Comparison of ENCODE assay signal across 9 cellular contexts in genomic region chr12:30795410-30795659, GRCh38. TPM values are rescaled to one million over a fixed set of nuclear protein-coding genes. Genes with fewer than 3 reads are reported as not detected.
A peak's percentile ranks its signal among the peaks of the same experiment; 100 is the strongest.
DNase-seq lines count a peak whose midpoint lies in the region; TF ChIP-seq lines count a peak whose summit lies in the region.
"Had no signal": no experiment of that assay in that cellular context is flagged by ENCODE, and none has a peak within 500 bp of the region (broad histone marks: within the 10 kb centered on the region; RNA-seq: fewer than 3 reads in every experiment).

No MANE protein-coding gene starts in this region.

- DNase-seq in A673 (ENCODE audit: low spot score) (no peak), chondrocyte (ENCODE audit: low spot score) (no peak), GM10248 (ENCODE audit: extremely low spot score) (no peak), NCI-H82 (lab: John Stamatoyannopoulos, UW) (no peak), lower leg skin (ENCODE audit: low spot score in 2 of 2) (no peak)
- DNase-seq in stimulated activated CD4-positive, alpha-beta T cell treated with anti-CD3 and anti-CD28 coated beads, Interleukin-4, amount 100 ng/mL, for 1 hour = no peak

- H3K4me1 ChIP-seq in A673 (ENCODE audit: insufficient read depth, low read length, poor library complexity, severe bottlenecking) (peaks cover 36% of the 10 kb centered on the region), HUES48 (ENCODE audit: control insufficient read depth, insufficient read depth, low read length) (peaks cover 28% of the 10 kb centered on the region), muscle layer of duodenum (ENCODE audit: control insufficient read depth in 1 of 2, insufficient read depth in 2 of 2, low read length in 2 of 2) (peaks cover 0 to 7% of the 10 kb centered on the region in 2 donors)

- POLR2A ChIA-PET in A673 (lab: Charles Lee; ENCODE audit: low non-redundant PET) = interaction anchor here (1.0 kb wide), 1 partner anchor 40 kb away, joined by 3 read pairs; the partner anchor contains the start of gene CAPRIN2
- POLR2A ChIA-PET in GM10248 (lab: Yijun Ruan, JAX) = no interaction called here

- 38 to 47% methylated on average over 12 to 14 of the region's 14 CpGs for WGBS in lower leg skin, 2 donors

- no peaks in the 10 kb centered on the region for H3K27me3 ChIP-seq in A673 (replicated peaks; ENCODE audit: insufficient read depth, low read depth, low read length, poor library complexity)
- peaks cover 15% of the 10 kb centered on the region for H3K27me3 ChIP-seq in HUES48 (ENCODE audit: control insufficient read depth, insufficient read depth, low read length)
- no peaks in the 10 kb centered on the region for H3K27me3 ChIP-seq in muscle layer of duodenum (ENCODE audit: low read depth, low read length)

- CTCF ChIA-PET in A673 (lab: Charles Lee) (interaction anchor here (0.6 kb wide), 1 partner anchor 52 kb away, joined by 3 read pairs; no protein-coding TSS in a partner anchor), GM10248 (lab: Yijun Ruan, JAX) (no interaction called here)

- TF ChIP-seq POLR2A in lower leg skin (IDR thresholded peaks at IDR 0.05) = no peak

- peaks cover 2% of the 10 kb centered on the region for H3K36me3 Mint-ChIP-seq in chondrocyte (ENCODE audit: low read depth)

- intact Hi-C loops in A673 (cut with micrococcal nuclease; ENCODE audit: unreplicated experiment) = loop anchor here (2.0 kb wide), 1 partner anchor 41 kb away; the partner anchor contains the start of gene CAPRIN2
- intact Hi-C loops in lower leg skin (cut with DNase I; ENCODE audit: low total_unique reads) = no loop called here

- peak overlapping the region; percentile 53 for H3K9ac ChIP-seq in HUES48 (ENCODE audit: low read depth, low read length)
- H3K9ac ChIP-seq: KMS-11 had no signal

- H3K9me3 ChIP-seq in A673 (ENCODE audit: low read depth, low read length, poor library complexity, severe bottlenecking) = no peaks in the 10 kb centered on the region
- no peaks in the 10 kb centered on the region for H3K9me3 ChIP-seq in HUES48 (ENCODE audit: control insufficient read depth, insufficient read depth, low read length)
- H3K9me3 ChIP-seq in muscle layer of duodenum (ENCODE audit: control insufficient read depth in 1 of 2, low read length in 2 of 2) = no peaks in the 10 kb centered on the region

- H3K36me3 ChIP-seq in A673 (ENCODE audit: insufficient read depth, low read length, poor library complexity, severe bottlenecking) (no peaks in the 10 kb centered on the region), HUES48 (ENCODE audit: control insufficient read depth, insufficient read depth, low read length) (peaks cover 5% of the 10 kb centered on the region; the same call in 1 of the 2 replicates), muscle layer of duodenum (ENCODE audit: control insufficient read depth in 1 of 2, insufficient read depth in 2 of 2, low read length in 2 of 2) (no peaks in the 10 kb centered on the region)

- peak overlapping the region; percentile 85 for H3K4me3 Mint-ChIP-seq in chondrocyte (ENCODE audit: unreplicated experiment)

- H3K27me3 Mint-ChIP-seq in chondrocyte (ENCODE audit: low read depth) = no peaks in the 10 kb centered on the region

- no TSS peak for BruUV-seq in A673 (replicated peaks; lab: Mats Ljungman, UMichigan)

- H3K4me3 ChIP-seq in A673 (ENCODE audit: low read depth, low read length, poor library complexity, severe bottlenecking) (peak overlapping the region; percentile 61), HUES48 (ENCODE audit: low read depth, low read length) (peak overlapping the region; percentile 64), muscle layer of duodenum (ENCODE audit: low read depth in 1 of 2, low read length in 2 of 2) (peak overlapping the region; percentile 68 to 70), lower leg skin (ENCODE audit: low read depth, poor library complexity, severe bottlenecking) (no peak overlapping the region)

- H3K4me1 Mint-ChIP-seq in chondrocyte (ENCODE audit: low read depth) = peaks cover 28% of the 10 kb centered on the region

- no peaks in the 10 kb centered on the region for H3K9me3 Mint-ChIP-seq in chondrocyte (ENCODE audit: low read depth)

- H3K27ac ChIP-seq in A673 (ENCODE audit: low read depth, low read length, poor library complexity, severe bottlenecking) (peak overlapping the region; percentile 60), HUES48 (ENCODE audit: low read depth, low read length) (peak overlapping the region; percentile 94), muscle layer of duodenum (ENCODE audit: low read length) (no peak overlapping the region)
- H3K27ac ChIP-seq: KMS-11 had no signal

- no peak for TF ChIP-seq CTCF in A673 (conservative IDR thresholded peaks at IDR 0.05; ENCODE audit: low read depth, low read length)
- no peak for TF ChIP-seq CTCF in chondrocyte (IDR thresholded peaks at IDR 0.05)
- no peak for TF ChIP-seq CTCF in GM10248 (IDR thresholded peaks at IDR 0.05; ENCODE audit: control extremely low read depth, extremely low read depth, low read depth, missing control alignments)
- TF ChIP-seq CTCF in lower leg skin (IDR thresholded peaks at IDR 0.05) = no peak

- H3K27ac Mint-ChIP-seq in chondrocyte (ENCODE audit: unreplicated experiment) = peak overlapping the region; percentile 83

RNA-seq across cellular contexts. Expression of gene CAPRIN2, which starts 40.6 kb away (rescaled TPM):
- total RNA-seq in A673 (2021) (16.4 and 16.7 TPM in 2 replicates), chondrocyte (23.7 to 28.3 TPM (median 25.3 TPM) in 3 replicates), lower leg skin (10 to 100 TPM; 12.1 to 29.0 (median 16.2) TPM)
